ENCODE assay signal across 1 cellular context in the genomic region with DNA sequence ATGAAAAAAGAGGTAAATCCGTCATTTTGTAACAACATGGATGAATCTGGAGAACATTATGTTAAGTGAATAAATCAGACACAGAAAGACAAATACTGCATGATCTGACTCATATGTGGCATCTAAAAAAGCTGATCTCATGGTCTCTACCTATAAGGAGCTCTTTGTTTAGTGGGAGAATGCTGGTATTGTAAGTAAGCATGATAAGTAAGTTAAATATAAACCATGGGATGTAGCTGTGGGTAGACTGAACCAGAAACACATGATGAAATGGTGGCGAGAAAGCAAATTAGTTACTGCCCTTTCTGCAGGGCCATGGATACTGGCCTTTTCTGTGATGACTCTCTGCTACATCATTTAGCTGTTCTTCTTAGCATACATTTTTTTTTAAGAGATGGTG.
TF ChIP-seq lines count a peak whose summit lies in the region.

No MANE protein-coding gene starts in this region.

TF ChIP-seq in HepG2, 621 proteins besides CTCF, POLR2A, EP300 and RAD21 (continued from another document):
- TF ChIP-seq, protein P1, sequence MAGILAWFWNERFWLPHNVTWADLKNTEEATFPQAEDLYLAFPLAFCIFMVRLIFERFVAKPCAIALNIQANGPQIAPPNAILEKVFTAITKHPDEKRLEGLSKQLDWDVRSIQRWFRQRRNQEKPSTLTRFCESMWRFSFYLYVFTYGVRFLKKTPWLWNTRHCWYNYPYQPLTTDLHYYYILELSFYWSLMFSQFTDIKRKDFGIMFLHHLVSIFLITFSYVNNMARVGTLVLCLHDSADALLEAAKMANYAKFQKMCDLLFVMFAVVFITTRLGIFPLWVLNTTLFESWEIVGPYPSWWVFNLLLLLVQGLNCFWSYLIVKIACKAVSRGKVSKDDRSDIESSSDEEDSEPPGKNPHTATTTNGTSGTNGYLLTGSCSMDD (CRISPR knock-in tag; IDR thresholded peaks at IDR 0.05) = no peak
- TF ChIP-seq NR2F6 (IDR thresholded peaks at IDR 0.05) = no peak
- 0 out of 2 replicates have a peak, but pooled peaks have one; percentile 12 for TF ChIP-seq NR2F6 (CRISPR knock-in tag; IDR thresholded peaks at IDR 0.05)
- TF ChIP-seq MED1 (CRISPR knock-in tag; IDR thresholded peaks at IDR 0.05) = peak; percentile 75
- TF ChIP-seq PPARG (CRISPR knock-in tag; conservative IDR thresholded peaks at IDR 0.05) = peak; percentile 48; the same call in 1 of the 2 replicates
- peak; percentile 40 for TF ChIP-seq ZMYM4 (CRISPR knock-in tag; IDR thresholded peaks at IDR 0.05)
- TF ChIP-seq ZNF614 (CRISPR knock-in tag; IDR thresholded peaks at IDR 0.05; ENCODE audit: borderline replicate concordance) = peak; percentile 61; the same call in 1 of the 2 replicates
- TF ChIP-seq SOX13 (IDR thresholded peaks at IDR 0.05) = no peak
- TF ChIP-seq SOX13 (CRISPR knock-in tag; conservative IDR thresholded peaks at IDR 0.05 in 1 of 2, IDR thresholded peaks at IDR 0.05 in 1 of 2) = peak in 1 of 2 experiments; percentile 73; a peak in 2 of 4 replicates
- TF ChIP-seq, protein P2, sequence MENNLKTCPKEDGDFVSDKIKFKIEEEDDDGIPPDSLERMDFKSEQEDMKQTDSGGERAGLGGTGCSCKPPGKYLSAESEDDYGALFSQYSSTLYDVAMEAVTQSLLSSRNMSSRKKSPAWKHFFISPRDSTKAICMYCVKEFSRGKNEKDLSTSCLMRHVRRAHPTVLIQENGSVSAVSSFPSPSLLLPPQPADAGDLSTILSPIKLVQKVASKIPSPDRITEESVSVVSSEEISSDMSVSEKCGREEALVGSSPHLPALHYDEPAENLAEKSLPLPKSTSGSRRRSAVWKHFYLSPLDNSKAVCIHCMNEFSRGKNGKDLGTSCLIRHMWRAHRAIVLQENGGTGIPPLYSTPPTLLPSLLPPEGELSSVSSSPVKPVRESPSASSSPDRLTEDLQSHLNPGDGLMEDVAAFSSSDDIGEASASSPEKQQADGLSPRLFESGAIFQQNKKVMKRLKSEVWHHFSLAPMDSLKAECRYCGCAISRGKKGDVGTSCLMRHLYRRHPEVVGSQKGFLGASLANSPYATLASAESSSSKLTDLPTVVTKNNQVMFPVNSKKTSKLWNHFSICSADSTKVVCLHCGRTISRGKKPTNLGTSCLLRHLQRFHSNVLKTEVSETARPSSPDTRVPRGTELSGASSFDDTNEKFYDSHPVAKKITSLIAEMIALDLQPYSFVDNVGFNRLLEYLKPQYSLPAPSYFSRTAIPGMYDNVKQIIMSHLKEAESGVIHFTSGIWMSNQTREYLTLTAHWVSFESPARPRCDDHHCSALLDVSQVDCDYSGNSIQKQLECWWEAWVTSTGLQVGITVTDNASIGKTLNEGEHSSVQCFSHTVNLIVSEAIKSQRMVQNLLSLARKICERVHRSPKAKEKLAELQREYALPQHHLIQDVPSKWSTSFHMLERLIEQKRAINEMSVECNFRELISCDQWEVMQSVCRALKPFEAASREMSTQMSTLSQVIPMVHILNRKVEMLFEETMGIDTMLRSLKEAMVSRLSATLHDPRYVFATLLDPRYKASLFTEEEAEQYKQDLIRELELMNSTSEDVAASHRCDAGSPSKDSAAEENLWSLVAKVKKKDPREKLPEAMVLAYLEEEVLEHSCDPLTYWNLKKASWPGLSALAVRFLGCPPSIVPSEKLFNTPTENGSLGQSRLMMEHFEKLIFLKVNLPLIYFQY (CRISPR knock-in tag; IDR thresholded peaks at IDR 0.05; ENCODE audit: borderline replicate concordance) = no peak
- peak; percentile 61 for TF ChIP-seq THAP11 (CRISPR knock-in tag; IDR thresholded peaks at IDR 0.05)
- TF ChIP-seq, protein P3, sequence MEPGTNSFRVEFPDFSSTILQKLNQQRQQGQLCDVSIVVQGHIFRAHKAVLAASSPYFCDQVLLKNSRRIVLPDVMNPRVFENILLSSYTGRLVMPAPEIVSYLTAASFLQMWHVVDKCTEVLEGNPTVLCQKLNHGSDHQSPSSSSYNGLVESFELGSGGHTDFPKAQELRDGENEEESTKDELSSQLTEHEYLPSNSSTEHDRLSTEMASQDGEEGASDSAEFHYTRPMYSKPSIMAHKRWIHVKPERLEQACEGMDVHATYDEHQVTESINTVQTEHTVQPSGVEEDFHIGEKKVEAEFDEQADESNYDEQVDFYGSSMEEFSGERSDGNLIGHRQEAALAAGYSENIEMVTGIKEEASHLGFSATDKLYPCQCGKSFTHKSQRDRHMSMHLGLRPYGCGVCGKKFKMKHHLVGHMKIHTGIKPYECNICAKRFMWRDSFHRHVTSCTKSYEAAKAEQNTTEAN (CRISPR knock-in tag; conservative IDR thresholded peaks at IDR 0.05) = 0 out of 2 replicates have a peak, but pooled peaks have one; percentile 38
- TF ChIP-seq RBM22 (optimal IDR thresholded peaks at IDR 0.05; ENCODE audit: low read length) = no peak
- TF ChIP-seq FOXK2 (IDR thresholded peaks at IDR 0.05) = peak; percentile 40; the same call in 1 of the 2 replicates
- TF ChIP-seq KLF16 (CRISPR knock-in tag; IDR thresholded peaks at IDR 0.05) = peak in 1 of 2 experiments; percentile 49; a peak in 1 of 4 replicates
- TF ChIP-seq TSC22D2 (CRISPR knock-in tag; IDR thresholded peaks at IDR 0.05; ENCODE audit: borderline replicate concordance) = no peak
- peak; percentile 92 for TF ChIP-seq BRD4 (CRISPR knock-in tag; IDR thresholded peaks at IDR 0.05)
- TF ChIP-seq FOXJ3 (CRISPR knock-in tag; IDR thresholded peaks at IDR 0.05; ENCODE audit: borderline replicate concordance) = 0 out of 2 replicates have a peak, but pooled peaks have one; percentile 45
- peak; percentile 46; the same call in 1 of the 2 replicates for TF ChIP-seq ISL2 (CRISPR knock-in tag; IDR thresholded peaks at IDR 0.05)
- TF ChIP-seq, protein P4, sequence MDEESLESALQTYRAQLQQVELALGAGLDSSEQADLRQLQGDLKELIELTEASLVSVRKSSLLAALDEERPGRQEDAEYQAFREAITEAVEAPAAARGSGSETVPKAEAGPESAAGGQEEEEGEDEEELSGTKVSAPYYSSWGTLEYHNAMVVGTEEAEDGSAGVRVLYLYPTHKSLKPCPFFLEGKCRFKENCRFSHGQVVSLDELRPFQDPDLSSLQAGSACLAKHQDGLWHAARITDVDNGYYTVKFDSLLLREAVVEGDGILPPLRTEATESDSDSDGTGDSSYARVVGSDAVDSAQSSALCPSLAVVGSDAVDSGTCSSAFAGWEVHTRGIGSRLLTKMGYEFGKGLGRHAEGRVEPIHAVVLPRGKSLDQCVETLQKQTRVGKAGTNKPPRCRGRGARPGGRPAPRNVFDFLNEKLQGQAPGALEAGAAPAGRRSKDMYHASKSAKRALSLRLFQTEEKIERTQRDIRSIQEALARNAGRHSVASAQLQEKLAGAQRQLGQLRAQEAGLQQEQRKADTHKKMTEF (CRISPR knock-in tag; IDR thresholded peaks at IDR 0.05) = peak; percentile 63; the same call in 1 of the 2 replicates
TF ChIP-seq in HepG2: peak in this region for 87.
